9 cellular contexts compared by ENCODE assay signal in the genomic region with DNA sequence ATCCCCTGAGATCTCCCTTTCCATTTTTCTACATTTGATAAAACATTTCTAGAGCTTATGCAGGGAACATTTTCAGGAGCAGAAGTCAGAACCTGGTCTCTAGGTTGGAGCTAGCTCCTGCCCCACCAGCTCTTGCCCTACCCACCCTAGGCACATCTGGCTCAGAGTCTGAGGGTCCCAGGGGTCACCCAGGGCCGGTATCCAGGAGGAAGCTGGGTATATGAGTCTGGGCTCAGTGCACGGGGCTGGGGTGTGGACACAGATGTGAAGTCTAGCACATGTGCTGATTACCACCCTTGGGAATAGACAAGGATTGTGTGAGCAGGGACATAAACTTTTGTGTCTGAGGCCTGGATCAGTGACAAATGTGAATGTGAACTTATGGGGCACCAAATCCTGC.
"Had no signal": no experiment of that assay in that cellular context is flagged by ENCODE, and none has a peak within 500 bp of the region (broad histone marks: within the 10 kb centered on the region; RNA-seq: fewer than 3 reads in every experiment).

No MANE protein-coding gene starts in this region.

- H3K4me3 Mint-ChIP-seq: HFFc6, IgD-negative memory B cell had no signal

- H3K4me1 Mint-ChIP-seq: IgD-negative memory B cell had no signal

- ATAC-seq: HCT116, HepG2 had no signal

- H3K9me3 ChIP-seq: HAP-1 had no signal

- H3K36me3 ChIP-seq: HAP-1 had no signal

- H3K36me3 Mint-ChIP-seq: IgD-negative memory B cell had no signal

- H3K4me1 ChIP-seq: HAP-1 had no signal

- H3K27ac ChIP-seq: GM23248, HL-60 had no signal

- H3K4me3 ChIP-seq: GM23248, HAP-1 had no signal

- DNase-seq: GM23248, GOT3, H7, HFFc6 had no signal

- H3K27ac Mint-ChIP-seq: HFFc6, IgD-negative memory B cell had no signal
